14 cellular contexts compared by ENCODE assay signal in genomic region chr1:234715252-234715945, GRCh38.
DNase-seq lines count a peak whose midpoint lies in the region; ATAC-seq, FAIRE-seq and TF ChIP-seq lines count a peak whose summit lies in the region.
"Had no signal": no experiment of that assay in that cellular context is flagged by ENCODE, and none has a peak within 500 bp of the region (broad histone marks: within the 10 kb centered on the region; RNA-seq: fewer than 3 reads in every experiment).

No MANE protein-coding gene starts in this region.

- no peak for ATAC-seq in stimulated activated naive CD8-positive, alpha-beta T cell treated with anti-CD3 and anti-CD28 coated beads, Interleukin-15, Interleukin-2, amounts not matched to agents 100 U/mL and 50 U/mL, for 24 hours
- ATAC-seq in left lobe of liver: no peak
- ATAC-seq in psoas muscle: no peak

- no peak for TF ChIP-seq CTCF in psoas muscle (IDR thresholded peaks at IDR 0.05)

- no peaks in the 10 kb centered on the region for H3K9me3 ChIP-seq in psoas muscle
- H3K9me3 ChIP-seq: left lung had no signal

- no peaks in the 10 kb centered on the region for H3K9me3 Mint-ChIP-seq in stimulated activated naive CD8-positive, alpha-beta T cell treated with anti-CD3 and anti-CD28 coated beads, Interleukin-15, Interleukin-2, amounts not matched to agents 100 ng/mL and 50 ng/mL, for 24 hours
- H3K9me3 Mint-ChIP-seq: activated naive CD4-positive, alpha-beta T cell treated with anti-CD3 and anti-CD28 coated beads, Interleukin-2, amount 50 U/mL, for 24 hours had no signal

- no peaks in the 10 kb centered on the region for H3K36me3 Mint-ChIP-seq in stimulated activated naive CD8-positive, alpha-beta T cell treated with anti-CD3 and anti-CD28 coated beads, Interleukin-15, Interleukin-2, amounts not matched to agents 100 ng/mL and 50 ng/mL, for 24 hours (ENCODE audit: low read depth)
- H3K36me3 Mint-ChIP-seq: activated naive CD4-positive, alpha-beta T cell treated with anti-CD3 and anti-CD28 coated beads, Interleukin-2, amount 50 U/mL, for 24 hours had no signal

- no peaks in the 10 kb centered on the region for H3K27me3 Mint-ChIP-seq in stimulated activated naive CD8-positive, alpha-beta T cell treated with anti-CD3 and anti-CD28 coated beads, Interleukin-15, Interleukin-2, amounts not matched to agents 100 ng/mL and 50 ng/mL, for 24 hours
- H3K27me3 Mint-ChIP-seq: activated naive CD4-positive, alpha-beta T cell treated with anti-CD3 and anti-CD28 coated beads, Interleukin-2, amount 50 U/mL, for 24 hours had no signal

- no peak for FAIRE-seq in HTR-8/SVneo (lab: Jason Lieb, UNC)

- intact Hi-C loops in psoas muscle (cut with DNase I): no loop called here

- no peak overlapping the region for H3K4me3 Mint-ChIP-seq in stimulated activated naive CD8-positive, alpha-beta T cell treated with anti-CD3 and anti-CD28 coated beads, Interleukin-15, Interleukin-2, amounts not matched to agents 100 ng/mL and 50 ng/mL, for 24 hours
- H3K4me3 Mint-ChIP-seq: activated naive CD4-positive, alpha-beta T cell treated with anti-CD3 and anti-CD28 coated beads, Interleukin-2, amount 50 U/mL, for 24 hours had no signal

- no peak overlapping the region for H3K4me3 ChIP-seq in psoas muscle
- H3K4me3 ChIP-seq: left lung had no signal

- peak overlapping the region; percentile 67 for H3K27ac ChIP-seq in psoas muscle
- H3K27ac ChIP-seq: epithelial cell of prostate had no signal

- no peaks in the 10 kb centered on the region for H3K36me3 ChIP-seq in psoas muscle (ENCODE audit: insufficient read depth in 1 of 2, low read depth in 1 of 2)
- H3K36me3 ChIP-seq: left lung had no signal

- no peak for DNase-seq in stimulated activated naive CD8-positive, alpha-beta T cell treated with anti-CD3 and anti-CD28 coated beads, Interleukin-15, Interleukin-2, amounts not matched to agents 100 U/mL and 50 U/mL, for 24 hours
- DNase-seq in left lobe of liver (ENCODE audit: low spot score) (peak; percentile 42), psoas muscle (no peak), HTR-8/SVneo (ENCODE audit: insufficient read length, low spot score) (no peak), hypothalamus (lab: John Stamatoyannopoulos, UW) (no peak), EL (no peak)
- DNase-seq in activated CD8-positive, alpha-beta memory T cell treated with anti-CD3 and anti-CD28 coated beads, Interleukin-2, amount 50 U/mL, for 4 hours: no peak
- DNase-seq: cerebellar nuclear complex, GF-D8, left lung, NCI-H526 had no signal

- H3K4me1 Mint-ChIP-seq in stimulated activated naive CD8-positive, alpha-beta T cell treated with anti-CD3 and anti-CD28 coated beads, Interleukin-15, Interleukin-2, amounts not matched to agents 100 ng/mL and 50 ng/mL, for 24 hours (ENCODE audit: low read depth): peaks cover 2% of the 10 kb centered on the region

- H3K27ac Mint-ChIP-seq in stimulated activated naive CD8-positive, alpha-beta T cell treated with anti-CD3 and anti-CD28 coated beads, Interleukin-15, Interleukin-2, amounts not matched to agents 100 ng/mL and 50 ng/mL, for 24 hours: peak overlapping the region; percentile 7

- 70 to 75% (median 71%) methylated on average over 9 of the region's 9 CpGs for WGBS in psoas muscle, 3 donors

- peaks cover 48% of the 10 kb centered on the region for H3K4me1 ChIP-seq in psoas muscle

- no peaks in the 10 kb centered on the region for H3K27me3 ChIP-seq in psoas muscle (ENCODE audit: insufficient read depth in 3 of 3, low read length in 2 of 3)
- H3K27me3 ChIP-seq: left lung had no signal
